ENCODE assay signal across 14 cellular contexts in genomic region chr15:100934735-100935134, GRCh38. TPM values are rescaled to one million over a fixed set of nuclear protein-coding genes. Genes with fewer than 3 reads are reported as not detected.
DNase-seq lines count a peak whose midpoint lies in the region; ATAC-seq and TF ChIP-seq lines count a peak whose summit lies in the region.
"Had no signal": no experiment of that assay in that cellular context is flagged by ENCODE, and none has a peak within 500 bp of the region (broad histone marks: within the 10 kb centered on the region; RNA-seq: fewer than 3 reads in every experiment).

No MANE protein-coding gene starts in this region.

- ATAC-seq in HG03571 (IDR thresholded peaks at IDR 0.05; ENCODE audit: unreplicated experiment) (peak; percentile 39), WTC11 (peak; percentile 82), naive B cell (ENCODE audit: low read depth in 2 of 2) (peak; percentile 82 to 84)
- ATAC-seq: effector memory CD8-positive, alpha-beta T cell had no signal

- intact Hi-C loops in head of caudate nucleus (cut with DNase I): no loop called here

- H3K27me3 Mint-ChIP-seq in WTC11 (ENCODE audit: low read depth) (no peaks in the 10 kb centered on the region), naive B cell (no peaks in the 10 kb centered on the region)

- H3K4me1 Mint-ChIP-seq in WTC11 (peaks cover 14% of the 10 kb centered on the region), naive B cell (peaks cover 47 to 56% (median 55%) of the 10 kb centered on the region in 3 donors)
- H3K4me1 Mint-ChIP-seq: activated CD4-positive, alpha-beta memory T cell treated with anti-CD3 and anti-CD28 coated beads, Interleukin-2, amount 10 ng/mL, durations not matched to agents 7 days and 5 days had no signal

- no peak overlapping the region for H3K27ac Mint-ChIP-seq in WTC11
- H3K27ac Mint-ChIP-seq in naive B cell: peak overlapping the region in 3 of 6 donors; percentile 31 to 66 (median 44)
- H3K27ac Mint-ChIP-seq: activated CD4-positive, alpha-beta memory T cell treated with anti-CD3 and anti-CD28 coated beads, Interleukin-2, amount 10 ng/mL, durations not matched to agents 7 days and 5 days; activated naive CD8-positive, alpha-beta T cell; effector memory CD8-positive, alpha-beta T cell had no signal

- H3K9me3 ChIP-seq in HAP-1: no peaks in the 10 kb centered on the region

- H3K4me1 ChIP-seq in HAP-1: no peaks in the 10 kb centered on the region

- H3K9me3 Mint-ChIP-seq in WTC11 (no peaks in the 10 kb centered on the region), naive B cell (no peaks in the 10 kb centered on the region)
- H3K9me3 Mint-ChIP-seq: activated CD4-positive, alpha-beta memory T cell treated with anti-CD3 and anti-CD28 coated beads, Interleukin-2, amount 10 ng/mL, durations not matched to agents 7 days and 5 days; effector memory CD8-positive, alpha-beta T cell had no signal

- no peaks in the 10 kb centered on the region for H3K36me3 ChIP-seq in HAP-1 (replicated peaks)

- no peak overlapping the region for H3K4me3 Mint-ChIP-seq in WTC11
- peak overlapping the region in 6 of 8 donors; percentile 34 to 68 (median 50) for H3K4me3 Mint-ChIP-seq in naive B cell
- H3K4me3 Mint-ChIP-seq: activated CD4-positive, alpha-beta memory T cell treated with anti-CD3 and anti-CD28 coated beads, Interleukin-2, amount 10 ng/mL, durations not matched to agents 7 days and 5 days; activated naive CD8-positive, alpha-beta T cell; effector memory CD8-positive, alpha-beta T cell had no signal

- H3K4me3 ChIP-seq in HAP-1: no peak overlapping the region
- H3K4me3 ChIP-seq: skin epidermis had no signal

- DNase-seq in WTC11 (ENCODE audit: low spot score) (no peak), naive B cell (no peak), AG08396 (ENCODE audit: low spot score) (no peak), head of caudate nucleus (no peak), NCI-H524 (lab: John Stamatoyannopoulos, UW) (no peak), HAP-1 (ENCODE audit: low spot score in 2 of 2) (no peak)
- DNase-seq: activated CD4-positive, alpha-beta memory T cell treated with anti-CD3 and anti-CD28 coated beads, Interleukin-2, amount 10 ng/mL, durations not matched to agents 7 days and 5 days; DMS 273 treated with DMSO at 0.1 percent for 48 hours; effector memory CD8-positive, alpha-beta T cell; SHP77 had no signal

- no peaks in the 10 kb centered on the region for H3K27me3 ChIP-seq in HAP-1 (ENCODE audit: low read depth)

- in situ Hi-C loops in HAP-1 (cut with MboI; ENCODE audit: low sequenced_read_pairs): no loop called here

- CTCF ChIA-PET in WTC11 (lab: Charles Lee): interaction anchor here (0.7 to 1.0 kb wide), 5 partner anchors 19 to 779 kb away, joined by 3 to 6 read pairs (median 4); no protein-coding TSS in a partner anchor

- H3K36me3 Mint-ChIP-seq in WTC11 (no peaks in the 10 kb centered on the region), naive B cell (no peaks in the 10 kb centered on the region)
- H3K36me3 Mint-ChIP-seq: activated naive CD8-positive, alpha-beta T cell had no signal

- TF ChIP-seq CTCF in GM12872 (IDR thresholded peaks at IDR 0.05; ENCODE audit: insufficient read depth, low read depth, low read length) (peak; percentile 46), WTC11 (IDR thresholded peaks at IDR 0.05) (no peak)

- POLR2A ChIA-PET in WTC11 (lab: Charles Lee): interaction anchor here (0.7 kb wide), 1 partner anchor 94 kb away, joined by 5 read pairs; no protein-coding TSS in a partner anchor

TF ChIP-seq in WTC11, 78 proteins besides CTCF, POLR2A, EP300 and RAD21:
- TF ChIP-seq, protein P1, sequence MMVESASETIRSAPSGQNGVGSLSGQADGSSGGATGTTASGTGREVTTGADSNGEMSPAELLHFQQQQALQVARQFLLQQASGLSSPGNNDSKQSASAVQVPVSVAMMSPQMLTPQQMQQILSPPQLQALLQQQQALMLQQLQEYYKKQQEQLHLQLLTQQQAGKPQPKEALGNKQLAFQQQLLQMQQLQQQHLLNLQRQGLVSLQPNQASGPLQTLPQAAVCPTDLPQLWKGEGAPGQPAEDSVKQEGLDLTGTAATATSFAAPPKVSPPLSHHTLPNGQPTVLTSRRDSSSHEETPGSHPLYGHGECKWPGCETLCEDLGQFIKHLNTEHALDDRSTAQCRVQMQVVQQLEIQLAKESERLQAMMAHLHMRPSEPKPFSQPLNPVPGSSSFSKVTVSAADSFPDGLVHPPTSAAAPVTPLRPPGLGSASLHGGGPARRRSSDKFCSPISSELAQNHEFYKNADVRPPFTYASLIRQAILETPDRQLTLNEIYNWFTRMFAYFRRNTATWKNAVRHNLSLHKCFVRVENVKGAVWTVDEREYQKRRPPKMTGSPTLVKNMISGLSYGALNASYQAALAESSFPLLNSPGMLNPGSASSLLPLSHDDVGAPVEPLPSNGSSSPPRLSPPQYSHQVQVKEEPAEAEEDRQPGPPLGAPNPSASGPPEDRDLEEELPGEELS (CRISPR knock-in tag; IDR thresholded peaks at IDR 0.05): no peak
- TF ChIP-seq, protein P2, sequence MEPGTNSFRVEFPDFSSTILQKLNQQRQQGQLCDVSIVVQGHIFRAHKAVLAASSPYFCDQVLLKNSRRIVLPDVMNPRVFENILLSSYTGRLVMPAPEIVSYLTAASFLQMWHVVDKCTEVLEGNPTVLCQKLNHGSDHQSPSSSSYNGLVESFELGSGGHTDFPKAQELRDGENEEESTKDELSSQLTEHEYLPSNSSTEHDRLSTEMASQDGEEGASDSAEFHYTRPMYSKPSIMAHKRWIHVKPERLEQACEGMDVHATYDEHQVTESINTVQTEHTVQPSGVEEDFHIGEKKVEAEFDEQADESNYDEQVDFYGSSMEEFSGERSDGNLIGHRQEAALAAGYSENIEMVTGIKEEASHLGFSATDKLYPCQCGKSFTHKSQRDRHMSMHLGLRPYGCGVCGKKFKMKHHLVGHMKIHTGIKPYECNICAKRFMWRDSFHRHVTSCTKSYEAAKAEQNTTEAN (CRISPR knock-in tag; IDR thresholded peaks at IDR 0.05): no peak
- no peak for TF ChIP-seq OVOL2 (CRISPR knock-in tag; IDR thresholded peaks at IDR 0.05; ENCODE audit: borderline replicate concordance)

RNA-seq across cellular contexts. Expression of gene LRRK1, which starts 15.6 kb away (rescaled TPM):
- total RNA-seq in WTC11 (2021): 5.9 to 7.6 TPM (median 6.3 TPM) in 3 replicates
- polyA plus RNA-seq in naive B cell (ENCODE audit: low read depth in 6 of 6): 10 to 100 TPM in 1 of 6 donors, 1 to 10 TPM in 5; 3.4 to 10.3 (median 6.0) TPM

RNA-seq across cellular contexts. Expression of gene ALDH1A3, which starts 55.1 kb away (rescaled TPM):
- total RNA-seq in WTC11 (2021): 9.9 to 14.0 TPM (median 10.7 TPM) in 3 replicates
- not detected for polyA plus RNA-seq in naive B cell (ENCODE audit: low read depth in 6 of 6)
- total RNA-seq: activated CD4-positive, alpha-beta memory T cell treated with anti-CD3 and anti-CD28 coated beads, Interleukin-2, amount 10 ng/mL, durations not matched to agents 7 days and 5 days had no signal
